In the genomic region with DNA sequence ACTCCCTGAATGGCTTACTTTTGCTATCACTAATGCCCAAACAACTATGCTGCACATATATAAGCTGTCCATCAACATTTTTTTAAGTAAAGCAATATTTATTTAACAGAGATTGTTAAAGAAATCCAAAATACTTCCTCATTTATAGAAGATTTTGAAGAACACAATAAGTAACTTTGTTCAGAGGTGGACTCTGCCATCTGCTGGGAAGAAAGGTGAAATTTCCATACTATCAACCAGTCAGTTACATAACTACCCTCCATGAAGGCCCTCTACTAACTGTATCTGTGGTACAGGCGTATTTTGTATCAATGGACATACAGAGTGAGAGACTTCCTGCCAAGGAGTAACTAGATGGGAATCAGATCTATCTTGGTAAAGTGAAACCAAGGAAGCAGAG, we compare ENCODE assay signal across 7 cellular contexts.
DNase-seq lines count a peak whose midpoint lies in the region; FAIRE-seq and TF ChIP-seq lines count a peak whose summit lies in the region.

No MANE protein-coding gene starts in this region.

- no peaks in the 10 kb centered on the region for H3K9me3 ChIP-seq in PC-9 (ENCODE audit: insufficient read depth, low read depth)
- no peaks in the 10 kb centered on the region for H3K9me3 ChIP-seq in ovary

- TF ChIP-seq EP300 in ovary (IDR thresholded peaks at IDR 0.05), result no peak

- H3K4me2 ChIP-seq in PC-9, result no peak overlapping the region

- H3K9me2 ChIP-seq in PC-9 (ENCODE audit: insufficient read depth), result no peaks in the 10 kb centered on the region

- no peak overlapping the region for H3K4me3 ChIP-seq in PC-9
- H3K4me3 ChIP-seq in epithelial cell of proximal tubule (ENCODE audit: low read depth, low read length), result no peak overlapping the region
- no peak overlapping the region for H3K4me3 ChIP-seq in ovary
- no peak overlapping the region for H3K4me3 ChIP-seq in H7 (ENCODE audit: insufficient read depth, low read depth, low read length)

- peaks cover 5% of the 10 kb centered on the region for H3F3A ChIP-seq in PC-9 (ENCODE audit: insufficient read depth, low read depth)

- H3K36me3 ChIP-seq in PC-9 (ENCODE audit: low read depth), result no peaks in the 10 kb centered on the region
- no peaks in the 10 kb centered on the region for H3K36me3 ChIP-seq in ovary
- H3K36me3 ChIP-seq in H7 (replicated peaks; ENCODE audit: control insufficient read depth, insufficient read depth, low read length), result no peaks in the 10 kb centered on the region

- peak; percentile 71 for DNase-seq in EH (ENCODE audit: low read depth)
- peak; percentile 14 for DNase-seq in H54 (ENCODE audit: insufficient read length, low spot score)
- DNase-seq in PC-9, result peak; percentile 9 to 74
- DNase-seq in epithelial cell of proximal tubule (ENCODE audit: low read depth), result no peak
- DNase-seq in ovary, result no peak
- DNase-seq in H7, result no peak
- no peak for DNase-seq in central memory CD4-positive, alpha-beta T cell

- POLR2A ChIA-PET in PC-9 (lab: Charles Lee; ENCODE audit: unreplicated experiment), result no interaction called here

- peak; percentile 73 for TF ChIP-seq CTCF in PC-9 (conservative IDR thresholded peaks at IDR 0.05)
- TF ChIP-seq CTCF in epithelial cell of proximal tubule (conservative IDR thresholded peaks at IDR 0.05; ENCODE audit: low read depth, low read length), result peak; percentile 59
- TF ChIP-seq CTCF in ovary (IDR thresholded peaks at IDR 0.05), result peak in 2 of 3 donors; percentile 16 to 50

- WGBS in ovary, 3 donors, result 63 to 74% (median 66%) methylated on average over 1 of the region's 1 CpG

- H4K20me1 ChIP-seq in PC-9 (ENCODE audit: insufficient read depth), result no peaks in the 10 kb centered on the region

- H3K27me3 ChIP-seq in PC-9 (ENCODE audit: insufficient read depth, low read depth) (no peaks in the 10 kb centered on the region), ovary (no peaks in the 10 kb centered on the region), H7 (ENCODE audit: control insufficient read depth, insufficient read depth, low read length) (no peaks in the 10 kb centered on the region)

- no TSS peak for BruUV-seq in PC-9 (replicated peaks; lab: Mats Ljungman, UMichigan)

- TF ChIP-seq POLR2A in H54 (IDR thresholded peaks at IDR 0.05; ENCODE audit: low read depth, low read length), result no peak
- TF ChIP-seq POLR2A in ovary (IDR thresholded peaks at IDR 0.05), result no peak

- no peak overlapping the region for H2AFZ ChIP-seq in PC-9

- no peaks in the 10 kb centered on the region for H3K4me1 ChIP-seq in PC-9 (replicated peaks; ENCODE audit: insufficient read depth)
- peaks cover 8% of the 10 kb centered on the region for H3K4me1 ChIP-seq in ovary (ENCODE audit: insufficient read depth)

- CTCF ChIA-PET in PC-9 (lab: Charles Lee), result no interaction called here

- FAIRE-seq in H54 (lab: Jason Lieb, UNC), result no peak

- H3K79me2 ChIP-seq in PC-9 (ENCODE audit: low read depth), result no peaks in the 10 kb centered on the region

- H3K27ac ChIP-seq in PC-9 (no peak overlapping the region), ovary (no peak overlapping the region)

- intact Hi-C loops in PC-9 (cut with micrococcal nuclease; ENCODE audit: unreplicated experiment), result loop anchor here (2.0 kb wide), 1 partner anchor 401 kb away; no protein-coding TSS in a partner anchor
- intact Hi-C loops in ovary (cut with DNase I), result no loop called here

Comparison
In these comparisons a context has a peak if more than half of its experiments do, and no peak if none do; other contexts are left out.
1. DNase-seq: peak in EH (single experiment), H54 (single experiment) and PC-9 (2 of 2); none in epithelial cell of proximal tubule (single experiment), ovary (0 of 5), H7 (single experiment) and central memory CD4-positive, alpha-beta T cell (single experiment).
2. Peak in every context shown above with its lines, with median percentiles within 50 percentile points of each other: CTCF ChIP-seq.